21 cellular contexts compared by ENCODE assay signal in genomic region chr6:47352169-47352568, GRCh38. TPM values are rescaled to one million over a fixed set of nuclear protein-coding genes. Genes with fewer than 3 reads are reported as not detected.
DNase-seq lines count a peak whose midpoint lies in the region; ATAC-seq, FAIRE-seq and TF ChIP-seq lines count a peak whose summit lies in the region.
"Had no signal": no experiment of that assay in that cellular context is flagged by ENCODE, and none has a peak within 500 bp of the region (broad histone marks: within the 10 kb centered on the region; RNA-seq: fewer than 3 reads in every experiment).

No MANE protein-coding gene starts in this region.

- no peak overlapping the region for H3K27ac ChIP-seq in K562 (ENCODE audit: extremely low read depth, low read depth, low read length)
- H3K27ac ChIP-seq in adrenal gland = no peak overlapping the region
- H3K27ac ChIP-seq: parathyroid adenoma, tibial artery had no signal

- no peaks in the 10 kb centered on the region for H3K4me1 Mint-ChIP-seq in neural crest cell
- H3K4me1 Mint-ChIP-seq: activated CD8-positive, alpha-beta memory T cell treated with anti-CD3 and anti-CD28 coated beads, Interleukin-2, amount 10 ng/mL, durations not matched to agents 7 days and 5 days; activated naive CD4-positive, alpha-beta T cell treated with anti-CD3 and anti-CD28 coated beads, Interleukin-2, amount 10 ng/mL, durations not matched to agents 7 days and 5 days had no signal

- peak overlapping the region; percentile 52 for H2AFZ ChIP-seq in K562 (ENCODE audit: low read depth, low read length)
- H2AFZ ChIP-seq: parathyroid adenoma had no signal

- TF ChIP-seq RAD21 in K562 (CRISPR knock-in tag; conservative IDR thresholded peaks at IDR 0.05 in 1 of 2, IDR thresholded peaks at IDR 0.05 in 1 of 2) = peak in 1 of 2 experiments; percentile 32; a peak in 1 of 4 replicates

- FAIRE-seq in K562 (lab: Jason Lieb, UNC) = peak; percentile 65
- FAIRE-seq: D721Med, GM12878, TTC549 had no signal

- no peaks in the 10 kb centered on the region for H3K9me1 ChIP-seq in K562 (ENCODE audit: control insufficient read depth, insufficient read depth, low read length)

- H3K36me3 Mint-ChIP-seq in neural crest cell (ENCODE audit: low read depth) = no peaks in the 10 kb centered on the region
- H3K36me3 Mint-ChIP-seq: activated CD8-positive, alpha-beta memory T cell treated with anti-CD3 and anti-CD28 coated beads, Interleukin-2, amount 10 ng/mL, durations not matched to agents 7 days and 5 days; activated naive CD4-positive, alpha-beta T cell treated with anti-CD3 and anti-CD28 coated beads, Interleukin-2, amount 10 ng/mL, durations not matched to agents 7 days and 5 days had no signal

- H3K79me2 ChIP-seq in K562 (ENCODE audit: control insufficient read depth, insufficient read depth, low read length) = no peaks in the 10 kb centered on the region
- H3K79me2 ChIP-seq: parathyroid adenoma had no signal

- ATAC-seq in K562 (peak; percentile 83), GM18861 (IDR thresholded peaks at IDR 0.05; ENCODE audit: unreplicated experiment) (no peak)
- ATAC-seq: activated CD8-positive, alpha-beta memory T cell treated with anti-CD3 and anti-CD28 coated beads, Interleukin-2, amount 10 ng/mL, durations not matched to agents 7 days and 5 days; esophagus mucosa; GM12878 had no signal

- H4K20me1 ChIP-seq in K562 (replicated peaks; ENCODE audit: control insufficient read depth, insufficient read depth, low read length) = no peaks in the 10 kb centered on the region

- H3K9me3 Mint-ChIP-seq in neural crest cell = no peaks in the 10 kb centered on the region
- H3K9me3 Mint-ChIP-seq: activated naive CD4-positive, alpha-beta T cell treated with anti-CD3 and anti-CD28 coated beads, Interleukin-2, amount 10 ng/mL, durations not matched to agents 7 days and 5 days had no signal

- H3K9ac ChIP-seq in K562 (ENCODE audit: insufficient read depth in 1 of 2, low read depth in 2 of 2, low read length in 2 of 2) = no peak overlapping the region
- H3K9ac ChIP-seq: parathyroid adenoma had no signal

- H3K27me3 ChIP-seq in K562 (ENCODE audit: control insufficient read depth in 2 of 2, insufficient read depth in 2 of 2, low read length in 2 of 2) = no peaks in the 10 kb centered on the region
- no peaks in the 10 kb centered on the region for H3K27me3 ChIP-seq in adrenal gland
- H3K27me3 ChIP-seq: tibial artery had no signal

- in situ Hi-C loops in K562 (cut with MboI) = no loop called here

- no peak for TF ChIP-seq EP300 in K562 (IDR thresholded peaks at IDR 0.05; ENCODE audit: low read length)

- H3K9me3 ChIP-seq in K562 (replicated peaks; ENCODE audit: control insufficient read depth, insufficient read depth, low read depth, low read length) (no peaks in the 10 kb centered on the region), adrenal gland (replicated peaks in 1 of 3) (no peaks in the 10 kb centered on the region)
- H3K9me3 ChIP-seq: tibial artery had no signal

- H3K4me3 Mint-ChIP-seq in neural crest cell = no peak overlapping the region
- H3K4me3 Mint-ChIP-seq: activated CD8-positive, alpha-beta memory T cell treated with anti-CD3 and anti-CD28 coated beads, Interleukin-2, amount 10 ng/mL, durations not matched to agents 7 days and 5 days; activated naive CD4-positive, alpha-beta T cell treated with anti-CD3 and anti-CD28 coated beads, Interleukin-2, amount 10 ng/mL, durations not matched to agents 7 days and 5 days had no signal

- no peaks in the 10 kb centered on the region for H3K27me3 Mint-ChIP-seq in neural crest cell (ENCODE audit: low read depth)

- H3K36me3 ChIP-seq in K562 (ENCODE audit: control insufficient read depth, insufficient read depth, low read length) = no peaks in the 10 kb centered on the region
- no peaks in the 10 kb centered on the region for H3K36me3 ChIP-seq in adrenal gland (replicated peaks in 1 of 2)
- H3K36me3 ChIP-seq: tibial artery had no signal

- CTCF ChIA-PET in GM10248 (lab: Yijun Ruan, JAX) (no interaction called here), K562 (lab: Yijun Ruan, JAX; ENCODE audit: low intra/inter-chr PET ratio) (no interaction called here)

- 2% methylated on average over 3 of the region's 3 CpGs for WGBS in K562 (ENCODE audit: insufficient coverage, low coverage, missing lambda C conversion rate)
- WGBS in adrenal gland, 4 donors = 62 to 70% (median 65%) methylated on average over 3 of the region's 3 CpGs

- H3K4me3 ChIP-seq in LNCaP clone FGC (ENCODE audit: low read depth, low read length) (no peak overlapping the region), K562 (no peak overlapping the region), adrenal gland (no peak overlapping the region)
- H3K4me3 ChIP-seq: GM12878, tibial artery had no signal

- TF ChIP-seq POLR2A in K562 (conservative IDR thresholded peaks at IDR 0.05) (no peak), adrenal gland (IDR thresholded peaks at IDR 0.05) (no peak)

- H3K4me2 ChIP-seq in K562 (ENCODE audit: insufficient read depth, low read length) = no peak overlapping the region

- H3K4me1 ChIP-seq in K562 (replicated peaks in 1 of 2; ENCODE audit: control insufficient read depth in 2 of 2, insufficient read depth in 2 of 2, low read length in 2 of 2) (no peaks in the 10 kb centered on the region), adrenal gland (replicated peaks in 1 of 2) (no peaks in the 10 kb centered on the region)
- H3K4me1 ChIP-seq: parathyroid adenoma, tibial artery had no signal

- BruUV-seq in K562 (replicated peaks; lab: Mats Ljungman, UMichigan) = no TSS peak

- POLR2A ChIA-PET in GM10248 (lab: Yijun Ruan, JAX) = no interaction called here
- POLR2A ChIA-PET in K562 (lab: Yijun Ruan, JAX) = interaction anchor here (1.0 kb wide), 1 partner anchor 11 kb away, joined by 3 read pairs; no protein-coding TSS in a partner anchor

- DNase-seq in GM10248 (ENCODE audit: extremely low spot score) (no peak), LNCaP clone FGC (ENCODE audit: low read depth) (no peak), K562 (ENCODE audit: extremely low read depth in 1 of 4, low spot score in 3 of 4) (peak in 3 of 4 experiments; percentile 17 to 41 (median 24)), neural crest cell (ENCODE audit: low read depth, low spot score) (no peak), NCI-H524 treated with DMSO at 0.1 percent for 48 hours (lab: John Stamatoyannopoulos, UW) (no peak), adrenal gland (no peak), SIG-M5 (lab: John Stamatoyannopoulos, UW) (no peak)
- DNase-seq: activated CD8-positive, alpha-beta memory T cell treated with anti-CD3 and anti-CD28 coated beads, Interleukin-2, amount 10 ng/mL, durations not matched to agents 7 days and 5 days; activated naive CD4-positive, alpha-beta T cell treated with anti-CD3 and anti-CD28 coated beads, Interleukin-2, amount 10 ng/mL, durations not matched to agents 7 days and 5 days; H7; mesenchymal stem cell; NCI-H1048; NCI-H446 treated with DMSO at 0.1 percent for 48 hours; Right ventricle myocardium superior; tibial artery had no signal

- no peak overlapping the region for H3K27ac Mint-ChIP-seq in neural crest cell (ENCODE audit: unreplicated experiment)
- H3K27ac Mint-ChIP-seq: activated CD8-positive, alpha-beta memory T cell treated with anti-CD3 and anti-CD28 coated beads, Interleukin-2, amount 10 ng/mL, durations not matched to agents 7 days and 5 days; activated naive CD4-positive, alpha-beta T cell treated with anti-CD3 and anti-CD28 coated beads, Interleukin-2, amount 10 ng/mL, durations not matched to agents 7 days and 5 days had no signal

- intact Hi-C loops in K562 (cut with micrococcal nuclease) (no loop called here), adrenal gland (cut with DNase I) (no loop called here)

- peak; percentile 17 for TF ChIP-seq CTCF in GM10248 (IDR thresholded peaks at IDR 0.05; ENCODE audit: control extremely low read depth, extremely low read depth, low read depth, missing control alignments)
- TF ChIP-seq CTCF in LNCaP clone FGC (IDR thresholded peaks at IDR 0.05; ENCODE audit: control insufficient read depth, extremely low read depth, insufficient read depth) = 0 out of 2 replicates have a peak, but pooled peaks have one; percentile 29
- TF ChIP-seq CTCF in K562 (IDR thresholded peaks at IDR 0.05 in 2 of 3, conservative IDR thresholded peaks at IDR 0.05 in 1 of 3; ENCODE audit: insufficient read depth in 2 of 3, low read depth in 1 of 3, low read length in 3 of 3) = peak; percentile 45 to 71 (median 60); a peak in 5 of 6 replicates
- TF ChIP-seq CTCF in neural crest cell (conservative IDR thresholded peaks at IDR 0.05) = peak; percentile 16
- no peak for TF ChIP-seq CTCF in adrenal gland (IDR thresholded peaks at IDR 0.05)

TF ChIP-seq in K562, 482 proteins besides CTCF, POLR2A, EP300 and RAD21 (continues in another document):
- TF ChIP-seq CAMTA2 (CRISPR knock-in tag; conservative IDR thresholded peaks at IDR 0.05) = no peak

RNA-seq across cellular contexts. Expression of gene TNFRSF21, which starts 42.5 kb away (rescaled TPM):
- 2.4 and 4.7 TPM in 2 replicates for total RNA-seq in K562 (2011; cell fraction: chromatin; rRNA removed; ENCODE audit: low replicate concordance)
- 3.3 and 3.5 TPM in 2 replicates for total RNA-seq in K562 (2011; cell fraction: nucleolus; rRNA removed)
- 4.5 and 7.1 TPM in 2 replicates for total RNA-seq in K562 (2011; cell fraction: nucleoplasm; rRNA removed)
- 2.2 and 3.0 TPM in 2 replicates for total RNA-seq in K562 (2014; rRNA removed)
- 2.7 and 3.2 TPM in 2 replicates for total RNA-seq in K562 (2014; rRNA removed; fragmentation: Illumina TruSeq; extraction: Trizol)
- total RNA-seq in K562 (2015; rRNA removed; fragmentation: Illumina TruSeq; extraction: Trizol) = 2.9 and 3.0 TPM in 2 replicates
- 5.5 and 5.7 TPM in 2 replicates for total RNA-seq in K562 (2021)
- polyA plus RNA-seq in K562 (2011; rRNA removed) = 1.3 and 2.2 TPM in 2 replicates
- polyA plus RNA-seq in K562 (2011; cell fraction: cytosol; rRNA removed) = 1.5 and 2.8 TPM in 2 replicates
- 0.70 and 2.1 TPM in 2 replicates for polyA plus RNA-seq in K562 (2011; cell fraction: nucleus; rRNA removed)
- 2.4 and 3.2 TPM in 2 replicates for polyA plus RNA-seq in K562 (2012)
- polyA plus RNA-seq in K562 (2014; fragmentation: Illumina TruSeq; extraction: Trizol) = 3.9 and 4.8 TPM in 2 replicates
- under 1 TPM; 0.63 to 0.67 TPM for polyA plus RNA-seq in K562 (2014; fragmentation: Nextera tagmentation; extraction: Ambion mirVana)
- polyA plus RNA-seq in K562 (2014; rRNA removed) = 1.4 and 2.0 TPM in 2 replicates
- 6.3 and 10.1 TPM in 2 replicates for polyA minus RNA-seq in K562 (2011; rRNA and poly(A)+ RNA removed)
- polyA minus RNA-seq in K562 (2011; cell fraction: cytosol; rRNA and poly(A)+ RNA removed) = 3.0 and 6.8 TPM in 2 replicates
- 2.4 and 3.5 TPM in 2 replicates for polyA minus RNA-seq in K562 (2011; cell fraction: nucleus; rRNA and poly(A)+ RNA removed)
- total RNA-seq in neural crest cell = 16.4 and 19.8 TPM in 2 replicates
- total RNA-seq in adrenal gland = 10 to 100 TPM in 3 of 8 donors, 1 to 10 TPM in 5; 5.6 to 13.7 (median 8.5) TPM
- polyA plus RNA-seq in adrenal gland = 1 to 10 TPM; 1.9 to 4.0 (median 2.6) TPM

Comparison
In these comparisons a context has a peak if more than half of its experiments do, and no peak if none do; other contexts are left out.
1. DNase-seq: peak in K562 (3 of 4); none in GM10248 (single experiment), LNCaP clone FGC (single experiment), neural crest cell (single experiment), NCI-H524 treated with DMSO at 0.1 percent for 48 hours (single experiment), adrenal gland (0 of 7) and SIG-M5 (single experiment).
2. CTCF ChIP-seq: peak in GM10248 (single experiment), LNCaP clone FGC (single experiment), K562 (3 of 3) and neural crest cell (single experiment); none in adrenal gland (0 of 6).